In the genomic region with DNA sequence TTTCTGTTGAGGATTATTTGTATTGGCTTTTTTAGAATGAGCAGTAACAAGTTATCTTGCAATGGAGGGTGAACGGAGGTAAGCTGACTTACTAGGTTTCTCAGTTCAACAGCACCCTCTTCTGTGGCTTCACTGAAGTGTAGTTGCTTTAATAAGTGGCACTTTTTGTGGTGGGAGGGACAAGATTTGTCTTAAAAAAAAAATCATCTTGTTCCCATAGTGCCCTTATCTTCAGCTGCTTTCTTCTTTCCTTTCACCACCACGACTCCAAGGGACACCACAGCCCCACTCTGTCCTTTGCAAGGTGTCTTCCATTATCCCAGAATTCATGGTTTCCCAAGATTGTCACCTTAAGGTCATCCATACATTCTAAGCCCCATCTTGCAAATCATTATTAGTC, we compare ENCODE assay signal across 8 cellular contexts.
DNase-seq lines count a peak whose midpoint lies in the region; ATAC-seq, FAIRE-seq and TF ChIP-seq lines count a peak whose summit lies in the region.

No MANE protein-coding gene starts in this region.

- H3K27me3 ChIP-seq in AG04450 (ENCODE audit: control insufficient read depth, insufficient read depth, low read length), result no peaks in the 10 kb centered on the region

- no peak overlapping the region for H3K4me3 ChIP-seq in AG04450 (ENCODE audit: low read depth, low read length)
- H3K4me3 ChIP-seq in retinal pigment epithelial cell (ENCODE audit: low read length), result no peak overlapping the region

- H3K9me3 ChIP-seq in AG04450 (ENCODE audit: control insufficient read depth, insufficient read depth, low read length), result no peaks in the 10 kb centered on the region

- TF ChIP-seq CTCF in AG04450 (IDR thresholded peaks at IDR 0.05; ENCODE audit: low read depth, low read length) (peak; percentile 74), GM10266 (IDR thresholded peaks at IDR 0.05; ENCODE audit: control insufficient read depth, insufficient read depth, low read depth, missing control alignments) (peak; percentile 65), retinal pigment epithelial cell (conservative IDR thresholded peaks at IDR 0.05; ENCODE audit: low read depth, low read length) (peak; percentile 71)

- H3K27ac ChIP-seq in AG04450 (ENCODE audit: low read depth, low read length), result no peak overlapping the region

- POLR2A ChIA-PET in AG04450 (lab: Yijun Ruan, JAX), result no interaction called here

- DNase-seq in AG04450 (ENCODE audit: low read depth, low spot score), result peak; percentile 46
- peak; percentile 25 for DNase-seq in GM10266 (ENCODE audit: extremely low spot score)
- DNase-seq in NCI-H146 treated with DMSO at 0.1 percent for 48 hours (lab: John Stamatoyannopoulos, UW; ENCODE audit: unreplicated experiment), result peak; percentile 66
- DNase-seq in globus pallidus (ENCODE audit: low spot score), result peak; percentile 53
- peak; percentile 55 for DNase-seq in retinal pigment epithelial cell (ENCODE audit: low read depth)
- no peak for DNase-seq in NCI-H187 (lab: John Stamatoyannopoulos, UW)

- peak; percentile 58 for FAIRE-seq in TTC549 (lab: Jason Lieb, UNC)

- CTCF ChIA-PET in AG04450 (lab: Charles Lee), result interaction anchor here (0.7 to 2.3 kb wide), 9 partner anchors 9 to 1218 kb away, joined by 3 to 8 read pairs (median 5); no protein-coding TSS in a partner anchor

- peak; percentile 65 for ATAC-seq in HG02798 (IDR thresholded peaks at IDR 0.05; ENCODE audit: poor library complexity, unreplicated experiment)

Comparison
In these comparisons a context has a peak if more than half of its experiments do, and no peak if none do; other contexts are left out.
1. DNase-seq: peak in AG04450 (single experiment), GM10266 (single experiment), NCI-H146 treated with DMSO at 0.1 percent for 48 hours (single experiment), globus pallidus (single experiment) and retinal pigment epithelial cell (single experiment); none in NCI-H187 (0 of 2).
2. Peak in every context shown above with its lines, with median percentiles within 50 percentile points of each other: CTCF ChIP-seq.